ENCODE assay signal across 19 cellular contexts in genomic region chr9:37178742-37179141, GRCh38. TPM values are rescaled to one million over a fixed set of nuclear protein-coding genes. Genes with fewer than 3 reads are reported as not detected.
DNase-seq lines count a peak whose midpoint lies in the region; ATAC-seq, FAIRE-seq and TF ChIP-seq lines count a peak whose summit lies in the region.
"Had no signal": no experiment of that assay in that cellular context is flagged by ENCODE, and none has a peak within 500 bp of the region (broad histone marks: within the 10 kb centered on the region; RNA-seq: fewer than 3 reads in every experiment).

No MANE protein-coding gene starts in this region.

- H3K4me1 ChIP-seq in HepG2 (ENCODE audit: insufficient read depth, low read length) = no peaks in the 10 kb centered on the region
- H3K4me1 ChIP-seq in right lobe of liver = no peaks in the 10 kb centered on the region
- peaks cover 11% of the 10 kb centered on the region for H3K4me1 ChIP-seq in endocrine pancreas (ENCODE audit: control insufficient read depth, insufficient read depth, low read length)
- H3K4me1 ChIP-seq: HAP-1 had no signal

- TF ChIP-seq POLR2A in HepG2 (IDR thresholded peaks at IDR 0.05; ENCODE audit: insufficient read depth in 1 of 2, low read depth in 2 of 2, low read length in 2 of 2) (no peak), right lobe of liver (IDR thresholded peaks at IDR 0.05) (no peak)

- H3K4me3 ChIP-seq in HepG2 (replicated peaks in 1 of 3; ENCODE audit: insufficient read depth in 1 of 3, low read depth in 2 of 3, low read length in 3 of 3) (no peak overlapping the region), right lobe of liver (no peak overlapping the region), endocrine pancreas (ENCODE audit: control insufficient read depth, insufficient read depth, low read length) (peak overlapping the region; percentile 14)
- H3K4me3 ChIP-seq: HAP-1 had no signal

- POLR2A ChIA-PET in HepG2 (lab: Yijun Ruan, JAX) = no interaction called here

- H2AFZ ChIP-seq in HepG2 (ENCODE audit: low read length) = no peak overlapping the region

- TF ChIP-seq EP300 in HepG2 (IDR thresholded peaks at IDR 0.05; ENCODE audit: low read depth in 2 of 2, low read length in 2 of 2) = no peak
- no peak for TF ChIP-seq EP300 in HepG2 (CRISPR knock-in tag; IDR thresholded peaks at IDR 0.05; ENCODE audit: borderline replicate concordance)

- no peak overlapping the region for H3K4me2 ChIP-seq in HepG2 (ENCODE audit: low read depth, low read length)

- no peak for TF ChIP-seq CTCF in HepG2 (CRISPR knock-in tag; IDR thresholded peaks at IDR 0.05)
- TF ChIP-seq CTCF in right lobe of liver (IDR thresholded peaks at IDR 0.05) = no peak

- H3K9ac ChIP-seq in HepG2 (ENCODE audit: insufficient read depth, low read depth, low read length) = no peak overlapping the region
- H3K9ac ChIP-seq in endocrine pancreas (ENCODE audit: control insufficient read depth, insufficient read depth, low read length) = no peak overlapping the region

- no peaks in the 10 kb centered on the region for H3K9me3 ChIP-seq in HepG2 (ENCODE audit: low read length)
- H3K9me3 ChIP-seq in right lobe of liver = no peaks in the 10 kb centered on the region
- no peaks in the 10 kb centered on the region for H3K9me3 ChIP-seq in endocrine pancreas (ENCODE audit: control insufficient read depth, low read length)
- H3K9me3 ChIP-seq: BE2C, HAP-1 had no signal

- ATAC-seq in HepG2 (no peak), right lobe of liver (no peak), HG02884 (IDR thresholded peaks at IDR 0.05; ENCODE audit: unreplicated experiment) (no peak)

- H3K27ac ChIP-seq in HepG2 (ENCODE audit: extremely low read length, insufficient read depth, low read length) (no peak overlapping the region), right lobe of liver (no peak overlapping the region)

- no peak for TF ChIP-seq RAD21 in HepG2 (CRISPR knock-in tag; IDR thresholded peaks at IDR 0.05)

- 98% methylated on average over 2 of the region's 2 CpGs for WGBS in HepG2 (ENCODE audit: low lambda C conversion rate)
- WGBS in right lobe of liver (ENCODE audit: insufficient coverage, low coverage, low lambda C conversion rate, missing lambda C conversion rate) = 96% methylated on average over 2 of the region's 2 CpGs

- no peak for DNase-seq in HepG2 (ENCODE audit: low spot score)
- no peak for DNase-seq in right lobe of liver
- peak; percentile 7 to 37 for DNase-seq in NCI-H526 (lab: John Stamatoyannopoulos, UW)
- no peak for DNase-seq in DMS79 treated with DMSO at 0.1 percent for 48 hours (lab: John Stamatoyannopoulos, UW)
- DNase-seq in GM03348 (ENCODE audit: low spot score) = no peak
- DNase-seq in activated effector memory CD4-positive, alpha-beta T cell treated with Interleukin-2 at 50 U/mL for 16 hours = no peak
- DNase-seq: 8988T; BE2C; C1 segment of cervical spinal cord; CD4-positive, CD25-positive, alpha-beta regulatory T cell; CD8-positive, alpha-beta memory T cell; COR-L47; DMS 273 treated with DMSO at 0.1 percent for 48 hours; DMS53; GDM1 had no signal

- no peaks in the 10 kb centered on the region for H3K79me2 ChIP-seq in HepG2 (ENCODE audit: insufficient read depth, low read length)

- no peaks in the 10 kb centered on the region for H4K20me1 ChIP-seq in HepG2 (ENCODE audit: insufficient read depth, low read length)

- BruUV-seq in HepG2 (replicated peaks; lab: Mats Ljungman, UMichigan) = no TSS peak

- in situ Hi-C loops in HepG2 (cut with HindIII; ENCODE audit: extremely low pct_ligation_motif_present, low pct_unique_long_range_greater_than_20kb) = no loop called here

- FAIRE-seq in HepG2 (lab: Jason Lieb, UNC) = no peak
- FAIRE-seq: H1 had no signal

- H3K36me3 ChIP-seq in HepG2 (replicated peaks in 1 of 2; ENCODE audit: control insufficient read depth in 1 of 2, insufficient read depth in 2 of 2, low read length in 2 of 2) = no peaks in the 10 kb centered on the region; a peak in 1 of 5 replicates
- no peaks in the 10 kb centered on the region for H3K36me3 ChIP-seq in right lobe of liver
- no peaks in the 10 kb centered on the region for H3K36me3 ChIP-seq in endocrine pancreas (ENCODE audit: control insufficient read depth, insufficient read depth, low read length)

- CTCF ChIA-PET in HepG2 (lab: Yijun Ruan, JAX; ENCODE audit: low intra/inter-chr PET ratio, low total read pairs) = no interaction called here

- intact Hi-C loops in HepG2 (cut with micrococcal nuclease; ENCODE audit: unreplicated experiment) = no loop called here
- intact Hi-C loops in right lobe of liver (cut with DNase I) = no loop called here

- H3K27me3 ChIP-seq in HepG2 (ENCODE audit: control insufficient read depth in 1 of 2, insufficient read depth in 2 of 2, low read length in 2 of 2) (no peaks in the 10 kb centered on the region), right lobe of liver (no peaks in the 10 kb centered on the region), endocrine pancreas (ENCODE audit: control insufficient read depth, insufficient read depth, low read length) (no peaks in the 10 kb centered on the region)
- H3K27me3 ChIP-seq: BE2C had no signal

TF ChIP-seq in HepG2, 621 proteins besides CTCF, POLR2A, EP300 and RAD21:
- TF ChIP-seq SRF (IDR thresholded peaks at IDR 0.05; ENCODE audit: low read depth, low read length) = no peak
- TF ChIP-seq ASH2L (IDR thresholded peaks at IDR 0.05; ENCODE audit: insufficient read length, low read depth, low read length) = no peak
- TF ChIP-seq THRA (CRISPR knock-in tag; IDR thresholded peaks at IDR 0.05; ENCODE audit: borderline replicate concordance) = no peak
- no peak for TF ChIP-seq TBX3 (IDR thresholded peaks at IDR 0.05; ENCODE audit: borderline replicate concordance)
- peak; percentile 37; the same call in 1 of the 2 replicates for TF ChIP-seq MAFF (IDR thresholded peaks at IDR 0.05; ENCODE audit: low read depth, low read length)
- TF ChIP-seq ZNF414 (CRISPR knock-in tag; IDR thresholded peaks at IDR 0.05) = no peak

RNA-seq across cellular contexts. Expression of gene ZCCHC7, which starts 58.4 kb away (rescaled TPM):
- total RNA-seq in HepG2 (2016; rRNA removed; fragmentation: Illumina TruSeq; extraction: Trizol) (13.6 and 15.9 TPM in 2 replicates), right lobe of liver (10 to 100 TPM in 1 of 6 experiments, 1 to 10 TPM in 5; 5.9 to 10.0 (median 7.2) TPM)
- total RNA-seq in HepG2 (2016; cell fraction: cytosol; rRNA removed; fragmentation: Illumina TruSeq; extraction: Trizol; ENCODE audit: low read depth) = 41.0 and 45.3 TPM in 2 replicates
- 12.7 and 14.9 TPM in 2 replicates for total RNA-seq in HepG2 (2016; cell fraction: insoluble cytoplasmic fraction; rRNA removed; fragmentation: Illumina TruSeq; extraction: Trizol)
- total RNA-seq in HepG2 (2016; cell fraction: membrane; rRNA removed; fragmentation: Illumina TruSeq; extraction: Trizol) = 16.7 and 18.8 TPM in 2 replicates
- total RNA-seq in HepG2 (2016; cell fraction: nucleus; rRNA removed; fragmentation: Illumina TruSeq; extraction: Trizol) = 19.4 and 21.0 TPM in 2 replicates
- polyA plus RNA-seq in HepG2 (2011; rRNA removed) = 11.3 and 19.3 TPM in 2 replicates
- polyA plus RNA-seq in HepG2 (2011; cell fraction: cytosol; rRNA removed) = 10.0 and 12.0 TPM in 2 replicates
- 7.8 and 10.0 TPM in 2 replicates for polyA plus RNA-seq in HepG2 (2011; cell fraction: nucleus; rRNA removed)
- polyA plus RNA-seq in HepG2 (2012) = 11.7 and 13.3 TPM in 2 replicates
- 2.0 and 2.1 TPM in 2 replicates for polyA plus RNA-seq in HepG2 (2016; cell fraction: cytosol; fragmentation: Illumina TruSeq; extraction: Trizol; ENCODE audit: low read depth)
- polyA plus RNA-seq in HepG2 (2016; cell fraction: insoluble cytoplasmic fraction; fragmentation: Illumina TruSeq; extraction: Trizol; ENCODE audit: low read depth) = 14.4 and 18.0 TPM in 2 replicates
- 4.1 and 4.7 TPM in 2 replicates for polyA plus RNA-seq in HepG2 (2016; cell fraction: membrane; fragmentation: Illumina TruSeq; extraction: Trizol; ENCODE audit: low read depth)
- 9.4 and 12.5 TPM in 2 replicates for polyA plus RNA-seq in HepG2 (2016; cell fraction: nucleus; fragmentation: Illumina TruSeq; extraction: Trizol; ENCODE audit: insufficient read depth, low read depth)
- 26.5 and 26.9 TPM in 2 replicates for polyA minus RNA-seq in HepG2 (2011; rRNA and poly(A)+ RNA removed; ENCODE audit: low replicate concordance)
- polyA minus RNA-seq in HepG2 (2011; cell fraction: cytosol; rRNA and poly(A)+ RNA removed) = 14.2 and 21.8 TPM in 2 replicates
- 39.1 and 44.0 TPM in 2 replicates for polyA minus RNA-seq in HepG2 (2011; cell fraction: nucleus; rRNA and poly(A)+ RNA removed)

Comparison
In these comparisons a context has a peak if more than half of its experiments do, and no peak if none do; other contexts are left out.
1. DNase-seq: peak in NCI-H526 (2 of 2); none in HepG2 (single experiment), right lobe of liver (0 of 3), DMS79 treated with DMSO at 0.1 percent for 48 hours (single experiment), GM03348 (single experiment) and activated effector memory CD4-positive, alpha-beta T cell treated with Interleukin-2 at 50 U/mL for 16 hours (single experiment).